In the genomic region with DNA sequence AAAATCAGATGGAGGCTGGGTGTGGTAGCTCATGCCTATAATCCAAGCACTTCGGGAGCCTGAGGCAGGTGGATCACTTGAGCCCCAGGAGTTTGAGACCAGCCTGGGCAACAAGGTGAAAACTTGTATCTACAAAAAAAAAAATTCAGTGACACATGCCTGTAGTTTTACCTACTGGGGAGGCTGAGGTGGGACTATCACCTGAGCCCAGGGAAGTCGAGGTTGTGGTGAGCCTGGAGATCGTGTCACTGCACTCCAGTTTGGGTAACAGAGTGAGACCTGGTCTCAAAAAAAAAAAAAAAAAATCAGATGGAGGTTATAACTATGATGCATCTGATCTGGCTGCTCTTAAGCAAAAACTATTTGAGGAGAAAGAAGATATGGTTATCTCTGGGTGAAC, we compare ENCODE assay signal across 21 cellular contexts. TPM values are rescaled to one million over a fixed set of nuclear protein-coding genes. Genes with fewer than 3 reads are reported as not detected.
DNase-seq lines count a peak whose midpoint lies in the region; ATAC-seq and TF ChIP-seq lines count a peak whose summit lies in the region.
"Had no signal": no experiment of that assay in that cellular context is flagged by ENCODE, and none has a peak within 500 bp of the region (broad histone marks: within the 10 kb centered on the region; RNA-seq: fewer than 3 reads in every experiment).

No MANE protein-coding gene starts in this region.

- in situ Hi-C loops in GM13977 (cut with MboI; ENCODE audit: low pct_unique_long_range_greater_than_20kb, low sequenced_read_pairs, unreplicated experiment), result no loop called here

- H3K36me3 Mint-ChIP-seq in activated CD4-positive, alpha-beta T cell treated with anti-CD3 and anti-CD28 coated beads, Interleukin-2, amount 10 ng/mL, durations not matched to agents 24 days and 14 days (ENCODE audit: low read depth), result peaks cover 13% of the 10 kb centered on the region
- H3K36me3 Mint-ChIP-seq in activated T-helper 1 cell treated with anti-CD3 and anti-CD28 coated beads, Interleukin-12 subunit alpha, Interleukin-12 subunit beta, Interleukin-2, Interleukin-4 antibody, amounts not matched to agents 30 ng/mL and 10 ng/mL and 1 ng/mL, durations not matched to agents 14 hours and 24 hours and 36 hours (ENCODE audit: low read depth), result peaks cover 11% of the 10 kb centered on the region
- H3K36me3 Mint-ChIP-seq: CD4-positive, CD25-positive, alpha-beta regulatory T cell; CD8-positive, alpha-beta T cell had no signal

- intact Hi-C loops in activated CD4-positive, alpha-beta T cell treated with anti-CD3 and anti-CD28 coated beads, Interleukin-2, amount 10 ng/mL, durations not matched to agents 24 days and 14 days (cut with micrococcal nuclease), result loop anchor here (5.0 to 10.0 kb wide), 2 partner anchors 325 to 757 kb away; no protein-coding TSS in a partner anchor
- intact Hi-C loops in activated T-helper 1 cell treated with anti-CD3 and anti-CD28 coated beads, Interleukin-12 subunit alpha, Interleukin-12 subunit beta, Interleukin-2, Interleukin-4 antibody, amounts not matched to agents 30 ng/mL and 10 ng/mL and 1 ng/mL, durations not matched to agents 14 hours and 24 hours and 36 hours (cut with micrococcal nuclease), result loop anchor here (5.0 kb wide), 1 partner anchor 255 kb away; the partner anchor contains the start of gene STK38L

- no peak for TF ChIP-seq CTCF in GM13977 (IDR thresholded peaks at IDR 0.05; ENCODE audit: extremely low read depth, insufficient read depth, missing control alignments)

- peaks cover 16% of the 10 kb centered on the region for H3K9me3 Mint-ChIP-seq in activated CD4-positive, alpha-beta T cell treated with anti-CD3 and anti-CD28 coated beads, Interleukin-2, amount 10 ng/mL, durations not matched to agents 24 days and 14 days
- no peaks in the 10 kb centered on the region for H3K9me3 Mint-ChIP-seq in stimulated activated naive CD8-positive, alpha-beta T cell treated with anti-CD3 and anti-CD28 coated beads, Interleukin-15, amount 100 ng/mL, for 72 hours
- H3K9me3 Mint-ChIP-seq in activated T-helper 1 cell treated with anti-CD3 and anti-CD28 coated beads, Interleukin-12 subunit alpha, Interleukin-12 subunit beta, Interleukin-2, Interleukin-4 antibody, amounts not matched to agents 30 ng/mL and 10 ng/mL and 1 ng/mL, durations not matched to agents 14 hours and 24 hours and 36 hours, result no peaks in the 10 kb centered on the region
- H3K9me3 Mint-ChIP-seq: CD8-positive, alpha-beta T cell; GM23338; H9 had no signal

- no peak for ATAC-seq in stimulated activated naive CD8-positive, alpha-beta T cell treated with anti-CD3 and anti-CD28 coated beads, Interleukin-15, amount 100 ng/mL, for 72 hours
- ATAC-seq in stimulated activated naive CD8-positive, alpha-beta T cell treated with anti-CD3 and anti-CD28 coated beads, Interleukin-15, Interleukin-2, amounts not matched to agents 100 U/mL and 50 U/mL, for 24 hours, result no peak
- ATAC-seq: A549; CD8-positive, alpha-beta T cell; GM23338; HCT116 had no signal

- H3K4me1 Mint-ChIP-seq in activated CD4-positive, alpha-beta T cell treated with anti-CD3 and anti-CD28 coated beads, Interleukin-2, amount 10 ng/mL, durations not matched to agents 24 days and 14 days, result peaks cover 42% of the 10 kb centered on the region
- peaks cover 35% of the 10 kb centered on the region for H3K4me1 Mint-ChIP-seq in stimulated activated naive CD8-positive, alpha-beta T cell treated with anti-CD3 and anti-CD28 coated beads, Interleukin-15, amount 100 ng/mL, for 72 hours
- peaks cover 51% of the 10 kb centered on the region for H3K4me1 Mint-ChIP-seq in activated T-helper 1 cell treated with anti-CD3 and anti-CD28 coated beads, Interleukin-12 subunit alpha, Interleukin-12 subunit beta, Interleukin-2, Interleukin-4 antibody, amounts not matched to agents 30 ng/mL and 10 ng/mL and 1 ng/mL, durations not matched to agents 14 hours and 24 hours and 36 hours (ENCODE audit: low read depth)
- H3K4me1 Mint-ChIP-seq: GM23338, H9 had no signal

- peak overlapping the region; percentile 47 for H3K27ac Mint-ChIP-seq in activated CD4-positive, alpha-beta T cell treated with anti-CD3 and anti-CD28 coated beads, Interleukin-2, amount 10 ng/mL, durations not matched to agents 24 days and 14 days
- H3K27ac Mint-ChIP-seq in stimulated activated naive CD8-positive, alpha-beta T cell treated with anti-CD3 and anti-CD28 coated beads, Interleukin-15, amount 100 ng/mL, for 72 hours, result peak overlapping the region; percentile 7 to 71
- peak overlapping the region; percentile 76 for H3K27ac Mint-ChIP-seq in activated T-helper 1 cell treated with anti-CD3 and anti-CD28 coated beads, Interleukin-12 subunit alpha, Interleukin-12 subunit beta, Interleukin-2, Interleukin-4 antibody, amounts not matched to agents 30 ng/mL and 10 ng/mL and 1 ng/mL, durations not matched to agents 14 hours and 24 hours and 36 hours
- H3K27ac Mint-ChIP-seq: CD4-positive, CD25-positive, alpha-beta regulatory T cell; CD8-positive, alpha-beta T cell; GM23338; H9 had no signal

- peak; percentile 51 for DNase-seq in activated CD4-positive, alpha-beta T cell treated with anti-CD3 and anti-CD28 coated beads, Interleukin-2, amount 10 ng/mL, durations not matched to agents 24 days and 14 days
- no peak for DNase-seq in activated CD4-positive, alpha-beta T cell treated with anti-CD3 and anti-CD28 coated beads for 48 hours
- no peak for DNase-seq in stimulated activated naive CD8-positive, alpha-beta T cell treated with anti-CD3 and anti-CD28 coated beads, Interleukin-15, amount 100 ng/mL, for 72 hours
- no peak for DNase-seq in stimulated activated naive CD8-positive, alpha-beta T cell treated with anti-CD3 and anti-CD28 coated beads, Interleukin-15, Interleukin-2, amounts not matched to agents 100 U/mL and 50 U/mL, for 24 hours
- no peak for DNase-seq in activated T-helper 1 cell treated with anti-CD3 and anti-CD28 coated beads, Interleukin-12 subunit alpha, Interleukin-12 subunit beta, Interleukin-2, Interleukin-4 antibody, amounts not matched to agents 30 ng/mL and 10 ng/mL and 1 ng/mL, durations not matched to agents 14 hours and 24 hours and 36 hours (ENCODE audit: low spot score)
- DNase-seq in NCI-H2107 treated with DMSO at 0.1 percent for 48 hours (lab: John Stamatoyannopoulos, UW; ENCODE audit: unreplicated experiment), result no peak
- DNase-seq in GM13977 (ENCODE audit: low spot score), result no peak
- DNase-seq: 8988T; ACHN; AML-193; BE2C; Caco-2; CD8-positive, alpha-beta T cell; DMS153; DND-41; H9 had no signal

- peak overlapping the region; percentile 34 for H3K4me3 Mint-ChIP-seq in activated CD4-positive, alpha-beta T cell treated with anti-CD3 and anti-CD28 coated beads, Interleukin-2, amount 10 ng/mL, durations not matched to agents 24 days and 14 days
- H3K4me3 Mint-ChIP-seq in stimulated activated naive CD8-positive, alpha-beta T cell treated with anti-CD3 and anti-CD28 coated beads, Interleukin-15, amount 100 ng/mL, for 72 hours, result peak overlapping the region in 1 of 2 donors; percentile 38
- peak overlapping the region; percentile 3 for H3K4me3 Mint-ChIP-seq in activated T-helper 1 cell treated with anti-CD3 and anti-CD28 coated beads, Interleukin-12 subunit alpha, Interleukin-12 subunit beta, Interleukin-2, Interleukin-4 antibody, amounts not matched to agents 30 ng/mL and 10 ng/mL and 1 ng/mL, durations not matched to agents 14 hours and 24 hours and 36 hours
- H3K4me3 Mint-ChIP-seq: CD4-positive, CD25-positive, alpha-beta regulatory T cell; CD8-positive, alpha-beta T cell; GM23338; H9 had no signal

- peaks cover 25% of the 10 kb centered on the region for H3K27me3 Mint-ChIP-seq in activated CD4-positive, alpha-beta T cell treated with anti-CD3 and anti-CD28 coated beads, Interleukin-2, amount 10 ng/mL, durations not matched to agents 24 days and 14 days
- peaks cover 26% of the 10 kb centered on the region for H3K27me3 Mint-ChIP-seq in stimulated activated naive CD8-positive, alpha-beta T cell treated with anti-CD3 and anti-CD28 coated beads, Interleukin-15, amount 100 ng/mL, for 72 hours
- peaks cover 7% of the 10 kb centered on the region for H3K27me3 Mint-ChIP-seq in activated T-helper 1 cell treated with anti-CD3 and anti-CD28 coated beads, Interleukin-12 subunit alpha, Interleukin-12 subunit beta, Interleukin-2, Interleukin-4 antibody, amounts not matched to agents 30 ng/mL and 10 ng/mL and 1 ng/mL, durations not matched to agents 14 hours and 24 hours and 36 hours (ENCODE audit: insufficient read depth)

RNA-seq across cellular contexts. Expression of gene PPFIBP1, which starts 26.6 kb away (rescaled TPM):
- total RNA-seq in activated CD4-positive, alpha-beta T cell treated with anti-CD3 and anti-CD28 coated beads, Interleukin-2, amount 10 ng/mL, durations not matched to agents 24 days and 14 days, result 29.0 and 32.0 TPM in 2 replicates
- 53.8 and 55.7 TPM in 2 replicates for total RNA-seq in activated T-helper 1 cell treated with anti-CD3 and anti-CD28 coated beads, Interleukin-12 subunit alpha, Interleukin-12 subunit beta, Interleukin-2, Interleukin-4 antibody, amounts not matched to agents 30 ng/mL and 10 ng/mL and 1 ng/mL, durations not matched to agents 14 hours and 24 hours and 36 hours

RNA-seq across cellular contexts. Expression of gene SMCO2, which starts 50.9 kb away (rescaled TPM):
- total RNA-seq in activated CD4-positive, alpha-beta T cell treated with anti-CD3 and anti-CD28 coated beads, Interleukin-2, amount 10 ng/mL, durations not matched to agents 24 days and 14 days, result 1.1 and 1.4 TPM in 2 replicates
- 0.99 and 1.8 TPM in 2 replicates for total RNA-seq in activated T-helper 1 cell treated with anti-CD3 and anti-CD28 coated beads, Interleukin-12 subunit alpha, Interleukin-12 subunit beta, Interleukin-2, Interleukin-4 antibody, amounts not matched to agents 30 ng/mL and 10 ng/mL and 1 ng/mL, durations not matched to agents 14 hours and 24 hours and 36 hours
- total RNA-seq: CD4-positive, CD25-positive, alpha-beta regulatory T cell; CD8-positive, alpha-beta T cell; GM23338; H4 had no signal
